Comparison of ENCODE assay signal across 12 cellular contexts in the genomic region with DNA sequence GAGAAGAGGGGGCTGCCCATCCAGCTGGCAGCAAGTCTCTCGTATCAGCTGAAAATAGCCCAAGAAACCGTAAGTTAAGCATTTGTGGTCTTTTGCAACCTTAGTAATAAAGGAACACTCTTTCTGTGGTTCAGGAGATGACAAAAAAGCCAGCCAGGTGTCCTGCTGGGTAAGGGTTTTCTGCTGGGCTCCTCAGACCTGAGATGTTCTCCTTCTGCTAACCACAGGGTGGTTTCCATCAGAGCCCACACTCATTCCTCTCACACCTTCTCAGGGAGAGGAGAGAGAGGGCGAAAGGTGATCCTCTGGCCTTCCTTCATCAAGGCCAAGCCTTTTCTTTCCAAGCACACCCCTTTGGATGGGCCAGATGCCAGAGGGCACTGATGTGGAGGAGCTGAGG.
DNase-seq lines count a peak whose midpoint lies in the region; ATAC-seq, FAIRE-seq and TF ChIP-seq lines count a peak whose summit lies in the region.
"Had no signal": no experiment of that assay in that cellular context is flagged by ENCODE, and none has a peak within 500 bp of the region (broad histone marks: within the 10 kb centered on the region; RNA-seq: fewer than 3 reads in every experiment).

No MANE protein-coding gene starts in this region.

- 46 to 80% (median 75%) methylated on average over 3 of the region's 3 CpGs for WGBS in small intestine, 3 donors

- no peak for FAIRE-seq in small intestine (lab: Jason Lieb, UNC)

- DNase-seq in GM13976 (ENCODE audit: low spot score) (peak; percentile 50), small intestine (no peak), omental fat pad (ENCODE audit: low spot score) (no peak), NCI-H446 treated with DMSO at 0.1 percent for 48 hours (lab: John Stamatoyannopoulos, UW) (no peak)
- no peak for DNase-seq in activated naive CD4-positive, alpha-beta T cell treated with Interleukin-2 at 50 U/mL for 16 hours
- DNase-seq: AML-193, NCI-H1436 treated with DMSO at 0.1 percent for 48 hours had no signal

- H3K27me3 ChIP-seq in small intestine (ENCODE audit: control insufficient read depth in 2 of 2, insufficient read depth in 2 of 2, low read length in 2 of 2), result no peaks in the 10 kb centered on the region
- H3K27me3 ChIP-seq: right atrium auricular region, tibial nerve had no signal

- no peaks in the 10 kb centered on the region for H3K4me1 ChIP-seq in small intestine (ENCODE audit: control insufficient read depth in 2 of 2, insufficient read depth in 1 of 2, low read depth in 1 of 2, low read length in 1 of 2)
- H3K4me1 ChIP-seq: right atrium auricular region, tibial nerve had no signal

- peak; percentile 75 for ATAC-seq in GM19452 (IDR thresholded peaks at IDR 0.05; ENCODE audit: unreplicated experiment)
- ATAC-seq in HG02852 (IDR thresholded peaks at IDR 0.05; ENCODE audit: unreplicated experiment), result peak; percentile 75
- peak; percentile 40 for ATAC-seq in HG03565 (IDR thresholded peaks at IDR 0.05; ENCODE audit: unreplicated experiment)
- ATAC-seq in omental fat pad (ENCODE audit: low FRiP score), result no peak

- no peak overlapping the region for H3K27ac ChIP-seq in small intestine (ENCODE audit: low read depth in 1 of 2, low read length in 1 of 2)
- H3K27ac ChIP-seq: right atrium auricular region, tibial nerve had no signal

- in situ Hi-C loops in GM13976 (cut with MboI; ENCODE audit: low sequenced_read_pairs, unreplicated experiment), result no loop called here

- TF ChIP-seq CTCF in GM13976 (IDR thresholded peaks at IDR 0.05; ENCODE audit: borderline replicate concordance, control extremely low read depth, extremely low read depth, insufficient read depth, missing control alignments) (no peak), omental fat pad (IDR thresholded peaks at IDR 0.05) (no peak)

- H3K9me3 ChIP-seq in small intestine (ENCODE audit: control insufficient read depth, low read depth), result no peaks in the 10 kb centered on the region
- H3K9me3 ChIP-seq: right atrium auricular region, tibial nerve had no signal

- H3K36me3 ChIP-seq in small intestine (ENCODE audit: control insufficient read depth in 2 of 2, insufficient read depth in 2 of 2, low read length in 2 of 2), result no peaks in the 10 kb centered on the region
- H3K36me3 ChIP-seq: right atrium auricular region, tibial nerve had no signal

- H3K4me3 ChIP-seq in small intestine (ENCODE audit: low read depth in 1 of 2, low read length in 2 of 2), result no peak overlapping the region
- H3K4me3 ChIP-seq: right atrium auricular region, tibial nerve had no signal
